ENCODE assay signal across 14 cellular contexts in the genomic region with DNA sequence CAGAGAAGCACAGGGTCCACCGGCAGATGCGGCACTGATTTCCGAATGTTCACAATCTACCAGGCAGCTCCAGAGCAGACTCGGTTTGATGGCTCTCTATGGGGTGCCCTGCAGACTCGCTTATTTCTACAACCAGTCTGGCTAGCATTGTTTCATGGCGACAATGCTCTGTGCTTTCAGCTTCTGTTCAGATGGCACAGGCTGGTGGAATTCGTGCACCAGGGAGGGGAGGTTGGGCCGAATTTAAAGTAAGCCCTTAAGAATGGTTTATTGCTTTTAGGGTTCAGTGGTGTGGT. TPM values are rescaled to one million over a fixed set of nuclear protein-coding genes. Genes with fewer than 3 reads are reported as not detected.
A peak's percentile ranks its signal among the peaks of the same experiment; 100 is the strongest.
DNase-seq lines count a peak whose midpoint lies in the region; TF ChIP-seq lines count a peak whose summit lies in the region.
"Had no signal": no experiment of that assay in that cellular context is flagged by ENCODE, and none has a peak within 500 bp of the region (broad histone marks: within the 10 kb centered on the region; RNA-seq: fewer than 3 reads in every experiment).

No MANE protein-coding gene starts in this region.

- H3K27me3 ChIP-seq in SK-N-SH (ENCODE audit: insufficient read depth) (no peaks in the 10 kb centered on the region), endocrine pancreas (ENCODE audit: control insufficient read depth, insufficient read depth, low read length) (no peaks in the 10 kb centered on the region)

- H4K20me1 ChIP-seq in SK-N-SH (ENCODE audit: insufficient read depth) = no peaks in the 10 kb centered on the region

- peaks cover 44% of the 10 kb centered on the region for H3K27me3 Mint-ChIP-seq in progenitor cell of endocrine pancreas
- H3K27me3 Mint-ChIP-seq: CD4-positive, CD25-positive, alpha-beta regulatory T cell had no signal

- no peaks in the 10 kb centered on the region for H3K79me2 ChIP-seq in SK-N-SH (ENCODE audit: insufficient read depth)

- H3K9me3 ChIP-seq in SK-N-SH (no peaks in the 10 kb centered on the region), endocrine pancreas (ENCODE audit: control insufficient read depth, low read length) (no peaks in the 10 kb centered on the region)

- H3K36me3 ChIP-seq in SK-N-SH (replicated peaks in 1 of 2; ENCODE audit: control insufficient read depth in 1 of 2, insufficient read depth in 2 of 2, low read length in 1 of 2) = peaks cover 0 to 6% of the 10 kb centered on the region in 2 experiments
- H3K36me3 ChIP-seq in endocrine pancreas (ENCODE audit: control insufficient read depth, insufficient read depth, low read length) = no peaks in the 10 kb centered on the region

- no peaks in the 10 kb centered on the region for H3K9me3 Mint-ChIP-seq in progenitor cell of endocrine pancreas (ENCODE audit: low read depth)

- no peaks in the 10 kb centered on the region for H3F3A ChIP-seq in SK-N-SH (replicated peaks; ENCODE audit: insufficient read depth)

- no peaks in the 10 kb centered on the region for H3K4me1 Mint-ChIP-seq in progenitor cell of endocrine pancreas (ENCODE audit: low read depth)
- H3K4me1 Mint-ChIP-seq: CD4-positive, CD25-positive, alpha-beta regulatory T cell had no signal

- H3K4me3 ChIP-seq in SK-N-SH (ENCODE audit: low read depth in 2 of 2, low read length in 1 of 2) (peak overlapping the region in 1 of 2 experiments; percentile 32; a peak in 2 of 4 replicates), endocrine pancreas (ENCODE audit: control insufficient read depth, insufficient read depth, low read length) (peak overlapping the region; percentile 7)

- H3K27ac ChIP-seq in SK-N-SH (ENCODE audit: low read depth in 2 of 2, low read length in 1 of 2) = peak overlapping the region in 1 of 2 experiments; percentile 100; a peak in 2 of 4 replicates

- no peak overlapping the region for H3K4me3 Mint-ChIP-seq in progenitor cell of endocrine pancreas (ENCODE audit: low read depth)
- H3K4me3 Mint-ChIP-seq: CD4-positive, CD25-positive, alpha-beta regulatory T cell had no signal

- no peaks in the 10 kb centered on the region for H3K36me3 Mint-ChIP-seq in progenitor cell of endocrine pancreas (ENCODE audit: insufficient read depth)
- H3K36me3 Mint-ChIP-seq: CD4-positive, CD25-positive, alpha-beta regulatory T cell had no signal

- 0% methylated on average over 8 of the region's 8 CpGs for WGBS in SK-N-SH (ENCODE audit: low lambda C conversion rate)

- DNase-seq in NCI-H1092 (lab: John Stamatoyannopoulos, UW) = peak; percentile 25
- DNase-seq in NCI-H2227 treated with DMSO at 0.1 percent for 48 hours (lab: John Stamatoyannopoulos, UW) = peak; percentile 67
- peak; percentile 55 for DNase-seq in SK-N-SH
- no peak for DNase-seq in activated CD4-positive, alpha-beta T cell treated with anti-CD3 and anti-CD28 coated beads for 1 hour
- DNase-seq in DMS153 treated with DMSO at 0.1 percent for 48 hours (lab: John Stamatoyannopoulos, UW; ENCODE audit: unreplicated experiment) = no peak
- no peak for DNase-seq in anterior cingulate cortex (lab: John Stamatoyannopoulos, UW)
- DNase-seq in progenitor cell of endocrine pancreas (ENCODE audit: low spot score, unreplicated experiment) = no peak
- DNase-seq: CD4-positive, CD25-positive, alpha-beta regulatory T cell; HCEC 1CT; NCI-H146; NCI-H524 treated with DMSO at 0.1 percent for 48 hours; RPMI8226; SW 1271 had no signal

- POLR2A ChIA-PET in SK-N-SH (lab: Yijun Ruan, JAX) = interaction anchor here (0.5 to 2.9 kb wide), 6 partner anchors 11 to 1267 kb away, joined by 3 to 37 read pairs (median 4); a partner anchor contains a TSS

- H3K4me2 ChIP-seq in SK-N-SH = no peak overlapping the region

- H2AFZ ChIP-seq in SK-N-SH (ENCODE audit: low read depth) = no peak overlapping the region

- H3K9me2 ChIP-seq in SK-N-SH = no peaks in the 10 kb centered on the region

- H3K9ac ChIP-seq in SK-N-SH (no peak overlapping the region), endocrine pancreas (ENCODE audit: control insufficient read depth, insufficient read depth, low read length) (no peak overlapping the region)

- no peak for TF ChIP-seq EP300 in SK-N-SH (IDR thresholded peaks at IDR 0.05; ENCODE audit: borderline replicate concordance in 1 of 2, low read depth in 1 of 2, low read length in 1 of 2)

- TF ChIP-seq CTCF in SK-N-SH (IDR thresholded peaks at IDR 0.05) (no peak), progenitor cell of endocrine pancreas (IDR thresholded peaks at IDR 0.05; ENCODE audit: unreplicated experiment) (no peak)

- 0 out of 2 replicates have a peak, but pooled peaks have one; percentile 23 for TF ChIP-seq RAD21 in SK-N-SH (IDR thresholded peaks at IDR 0.05; ENCODE audit: low read length)

- CTCF ChIA-PET in SK-N-SH (lab: Yijun Ruan, JAX) = interaction anchor here (0.7 to 5.5 kb wide), 5 partner anchors 10 to 466 kb away, joined by 3 to 34 read pairs (median 4); a partner anchor contains a TSS

- peaks cover 0 to 45% of the 10 kb centered on the region in 2 experiments; a peak in 2 of 4 replicates for H3K4me1 ChIP-seq in SK-N-SH (ENCODE audit: control insufficient read depth in 1 of 2, insufficient read depth in 2 of 2, low read depth in 1 of 2, low read length in 1 of 2)
- H3K4me1 ChIP-seq in endocrine pancreas (ENCODE audit: control insufficient read depth, insufficient read depth, low read length) = peaks cover 10% of the 10 kb centered on the region

- no peak overlapping the region for H3K27ac Mint-ChIP-seq in progenitor cell of endocrine pancreas
- H3K27ac Mint-ChIP-seq: CD4-positive, CD25-positive, alpha-beta regulatory T cell had no signal

TF ChIP-seq in SK-N-SH, 30 proteins besides CTCF, POLR2A, EP300 and RAD21:
- TF ChIP-seq GABPA (IDR thresholded peaks at IDR 0.05; ENCODE audit: low read depth) (no peak), GATA2 (CRISPR knock-in tag; IDR thresholded peaks at IDR 0.05) (no peak), TCF12 (IDR thresholded peaks at IDR 0.05) (no peak), NFIC (IDR thresholded peaks at IDR 0.05; ENCODE audit: borderline replicate concordance) (no peak), TEAD4 (IDR thresholded peaks at IDR 0.05; ENCODE audit: borderline replicate concordance, insufficient read depth) (no peak), JUND (IDR thresholded peaks at IDR 0.05) (no peak), FOXM1 (IDR thresholded peaks at IDR 0.05; ENCODE audit: low read depth) (no peak), RFX5 (IDR thresholded peaks at IDR 0.05; ENCODE audit: low read length) (no peak; the same call in 1 of the 2 replicates), MEF2A (IDR thresholded peaks at IDR 0.05; ENCODE audit: borderline replicate concordance, low read depth) (no peak), CHD2 (IDR thresholded peaks at IDR 0.05; ENCODE audit: low read length, partially characterized antibody) (no peak), POLR2AphosphoS5 (IDR thresholded peaks at IDR 0.05; ENCODE audit: low read depth, low read length) (no peak), SIN3A (IDR thresholded peaks at IDR 0.05; ENCODE audit: borderline replicate concordance, low read depth, low read length) (no peak), EZH2phosphoT487 (IDR thresholded peaks at IDR 0.05; ENCODE audit: borderline replicate concordance, low read depth) (no peak)
- TF ChIP-seq, protein P1, sequence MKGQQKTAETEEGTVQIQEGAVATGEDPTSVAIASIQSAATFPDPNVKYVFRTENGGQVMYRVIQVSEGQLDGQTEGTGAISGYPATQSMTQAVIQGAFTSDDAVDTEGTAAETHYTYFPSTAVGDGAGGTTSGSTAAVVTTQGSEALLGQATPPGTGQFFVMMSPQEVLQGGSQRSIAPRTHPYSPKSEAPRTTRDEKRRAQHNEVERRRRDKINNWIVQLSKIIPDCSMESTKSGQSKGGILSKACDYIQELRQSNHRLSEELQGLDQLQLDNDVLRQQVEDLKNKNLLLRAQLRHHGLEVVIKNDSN (IDR thresholded peaks at IDR 0.05; ENCODE audit: borderline replicate concordance, low read depth) = no peak
- TF ChIP-seq, protein P2, sequence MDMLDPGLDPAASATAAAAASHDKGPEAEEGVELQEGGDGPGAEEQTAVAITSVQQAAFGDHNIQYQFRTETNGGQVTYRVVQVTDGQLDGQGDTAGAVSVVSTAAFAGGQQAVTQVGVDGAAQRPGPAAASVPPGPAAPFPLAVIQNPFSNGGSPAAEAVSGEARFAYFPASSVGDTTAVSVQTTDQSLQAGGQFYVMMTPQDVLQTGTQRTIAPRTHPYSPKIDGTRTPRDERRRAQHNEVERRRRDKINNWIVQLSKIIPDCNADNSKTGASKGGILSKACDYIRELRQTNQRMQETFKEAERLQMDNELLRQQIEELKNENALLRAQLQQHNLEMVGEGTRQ (IDR thresholded peaks at IDR 0.05; ENCODE audit: borderline replicate concordance, low read depth, low read length) = no peak

RNA-seq across cellular contexts. Expression of a gene that starts 9.9 kb away (rescaled TPM):
- 0.20 and 1.2 TPM in 2 replicates for polyA plus RNA-seq in SK-N-SH (2012; rRNA removed)
- polyA plus RNA-seq in SK-N-SH (2012; cell fraction: cytosol; rRNA removed) = 0.80 and 1.00 TPM in 2 replicates
- polyA plus RNA-seq in SK-N-SH (2012; cell fraction: nucleus; rRNA removed) = 1.5 and 2.2 TPM in 2 replicates
- total RNA-seq in progenitor cell of endocrine pancreas = 1.2 TPM in 2 replicates
- total RNA-seq: CD4-positive, CD25-positive, alpha-beta regulatory T cell had no signal
- polyA plus RNA-seq: CD4-positive, CD25-positive, alpha-beta regulatory T cell had no signal

Comparison
In these comparisons a context has a peak if more than half of its experiments do, and no peak if none do; other contexts are left out.
1. DNase-seq: peak in NCI-H1092 (single experiment), NCI-H2227 treated with DMSO at 0.1 percent for 48 hours (single experiment) and SK-N-SH (single experiment); none in activated CD4-positive, alpha-beta T cell treated with anti-CD3 and anti-CD28 coated beads for 1 hour (single experiment), DMS153 treated with DMSO at 0.1 percent for 48 hours (single experiment), anterior cingulate cortex (0 of 58) and progenitor cell of endocrine pancreas (single experiment).